ENCODE assay signal across 12 cellular contexts in genomic region chr10:71216363-71216695, GRCh38. TPM values are rescaled to one million over a fixed set of nuclear protein-coding genes. Genes with fewer than 3 reads are reported as not detected.
A peak's percentile ranks its signal among the peaks of the same experiment; 100 is the strongest.
DNase-seq lines count a peak whose midpoint lies in the region; ATAC-seq and TF ChIP-seq lines count a peak whose summit lies in the region.
"Had no signal": no experiment of that assay in that cellular context is flagged by ENCODE, and none has a peak within 500 bp of the region (broad histone marks: within the 10 kb centered on the region; RNA-seq: fewer than 3 reads in every experiment).

No MANE protein-coding gene starts in this region.

- no peaks in the 10 kb centered on the region for H3K9me3 ChIP-seq in BLaER1 treated with 17β-estradiol and CSF1 and Interleukin-3, amounts not matched to agents 10 nM and 100 nM (replicated peaks in 1 of 11)
- H3K9me3 ChIP-seq in Loucy (ENCODE audit: insufficient read depth, low read depth, low read length) (no peaks in the 10 kb centered on the region), trophoblast cell (ENCODE audit: insufficient read depth, low read depth, low read length) (no peaks in the 10 kb centered on the region), thyroid gland (no peaks in the 10 kb centered on the region)
- H3K9me3 ChIP-seq: gastroesophageal sphincter had no signal

- peak overlapping the region; percentile 90 for H3K4ac ChIP-seq in trophoblast cell (ENCODE audit: low read depth, low read length)

- H3K79me2 ChIP-seq in Loucy (ENCODE audit: insufficient read depth, low read length), result no peaks in the 10 kb centered on the region
- H3K79me2 ChIP-seq in trophoblast cell (ENCODE audit: control insufficient read depth, insufficient read depth, low read length, poor library complexity), result peaks cover 50% of the 10 kb centered on the region

- no peak overlapping the region for H4K12ac ChIP-seq in trophoblast cell (ENCODE audit: low read depth, low read length)

- H3K4me2 ChIP-seq in BLaER1 treated with 17β-estradiol and CSF1 and Interleukin-3, amounts not matched to agents 10 nM and 100 nM, result peak overlapping the region; percentile 79 to 97 (median 93); a peak in 19 of 22 replicates
- H3K4me2 ChIP-seq in Loucy (ENCODE audit: low read depth, low read length, poor library complexity, severe bottlenecking), result peak overlapping the region; percentile 85
- peak overlapping the region; percentile 89 for H3K4me2 ChIP-seq in trophoblast cell (ENCODE audit: low read length)

- H3K36me3 Mint-ChIP-seq in stimulated activated memory B cell treated with anti-CD40 and anti-IgM and Interleukin-4, amounts not matched to agents 10 μg/mL and 1 μg/mL and 100 μg/mL, for 72 hours, result no peaks in the 10 kb centered on the region

- peak overlapping the region; percentile 87 for H2BK5ac ChIP-seq in trophoblast cell (ENCODE audit: low read depth, low read length, poor library complexity)

- no peak overlapping the region for H3K4me3 ChIP-seq in BLaER1 treated with 17β-estradiol and CSF1 and Interleukin-3, amounts not matched to agents 10 nM and 100 nM
- no peak overlapping the region for H3K4me3 ChIP-seq in Loucy (ENCODE audit: low read length, poor library complexity, severe bottlenecking)
- peak overlapping the region; percentile 97 for H3K4me3 ChIP-seq in fibroblast of pulmonary artery (replicated peaks; ENCODE audit: low read depth, low read length)
- H3K4me3 ChIP-seq in trophoblast cell (ENCODE audit: low read depth, low read length), result no peak overlapping the region
- no peak overlapping the region for H3K4me3 ChIP-seq in thyroid gland (replicated peaks in 1 of 3)

- peaks cover 0 to 61% (median 23%) of the 10 kb centered on the region in 11 experiments; a peak in 17 of 22 replicates for H4K20me1 ChIP-seq in BLaER1 treated with 17β-estradiol and CSF1 and Interleukin-3, amounts not matched to agents 10 nM and 100 nM
- H4K20me1 ChIP-seq in Loucy (ENCODE audit: insufficient read depth, low read length, poor library complexity, severe bottlenecking), result no peaks in the 10 kb centered on the region

- no peak overlapping the region for H3K23ac ChIP-seq in trophoblast cell (ENCODE audit: low read length)

- intact Hi-C loops in thyroid gland (cut with DNase I), result loop anchor here (10.0 kb wide), 1 partner anchor 672 kb away; no protein-coding TSS in a partner anchor

- H4K91ac ChIP-seq in trophoblast cell (ENCODE audit: low read depth, low read length), result peak overlapping the region; percentile 90

- H2AFZ ChIP-seq in Loucy (ENCODE audit: low read length), result no peak overlapping the region
- H2AFZ ChIP-seq in trophoblast cell (ENCODE audit: insufficient read depth, low read length, poor library complexity), result peak overlapping the region; percentile 14

- no peak overlapping the region for H3K9ac ChIP-seq in BLaER1 treated with 17β-estradiol and CSF1 and Interleukin-3, amounts not matched to agents 10 nM and 100 nM
- H3K9ac ChIP-seq in Loucy (ENCODE audit: low read depth, low read length, poor library complexity, severe bottlenecking) (no peak overlapping the region), trophoblast cell (ENCODE audit: low read length) (no peak overlapping the region)

- no peak overlapping the region for H3K4me3 Mint-ChIP-seq in stimulated activated memory B cell treated with anti-CD40 and anti-IgM and Interleukin-4, amounts not matched to agents 10 μg/mL and 1 μg/mL and 100 μg/mL, for 72 hours

- peak overlapping the region; percentile 80 for H2BK120ac ChIP-seq in trophoblast cell (ENCODE audit: insufficient read depth, low read length, poor library complexity)

- TF ChIP-seq POLR2A in thyroid gland (IDR thresholded peaks at IDR 0.05), result no peak

- no peak overlapping the region for H3K27ac ChIP-seq in BLaER1 treated with 17β-estradiol and CSF1 and Interleukin-3, amounts not matched to agents 10 nM and 100 nM
- peak overlapping the region; percentile 89 for H3K27ac ChIP-seq in trophoblast cell (ENCODE audit: low read depth, low read length)
- no peak overlapping the region for H3K27ac ChIP-seq in thyroid gland
- H3K27ac ChIP-seq: VCaP had no signal

- H3K4me1 Mint-ChIP-seq in stimulated activated memory B cell treated with anti-CD40 and anti-IgM and Interleukin-4, amounts not matched to agents 10 μg/mL and 1 μg/mL and 100 μg/mL, for 72 hours, result peaks cover 15% of the 10 kb centered on the region

- peak overlapping the region; percentile 90 for H2BK12ac ChIP-seq in trophoblast cell (ENCODE audit: low read length)

- peaks cover 84% of the 10 kb centered on the region for H3K27me3 Mint-ChIP-seq in stimulated activated memory B cell treated with anti-CD40 and anti-IgM and Interleukin-4, amounts not matched to agents 10 μg/mL and 1 μg/mL and 100 μg/mL, for 72 hours

- no peaks in the 10 kb centered on the region for H3K9me3 Mint-ChIP-seq in stimulated activated memory B cell treated with anti-CD40 and anti-IgM and Interleukin-4, amounts not matched to agents 10 μg/mL and 1 μg/mL and 100 μg/mL, for 72 hours

- no peak for ATAC-seq in stimulated activated memory B cell treated with anti-CD40 and anti-IgM and Interleukin-4, amounts not matched to agents 10 μg/mL and 1 μg/mL and 100 μg/mL, for 72 hours
- ATAC-seq in HG02763 (IDR thresholded peaks at IDR 0.05; ENCODE audit: unreplicated experiment) (no peak), HG02973 (IDR thresholded peaks at IDR 0.05; ENCODE audit: unreplicated experiment) (no peak)
- ATAC-seq: gastroesophageal sphincter had no signal

- no peak for TF ChIP-seq CTCF in Loucy (conservative IDR thresholded peaks at IDR 0.05; ENCODE audit: low read length)
- no peak for TF ChIP-seq CTCF in fibroblast of pulmonary artery (IDR thresholded peaks at IDR 0.05; ENCODE audit: low read length, missing control alignments)
- no peak for TF ChIP-seq CTCF in thyroid gland (IDR thresholded peaks at IDR 0.05)

- H3K79me1 ChIP-seq in trophoblast cell (ENCODE audit: low read length), result peaks cover 62% of the 10 kb centered on the region

- peaks cover 25 to 37% (median 31%) of the 10 kb centered on the region in 10 experiments for H3K4me1 ChIP-seq in BLaER1 treated with 17β-estradiol and CSF1 and Interleukin-3, amounts not matched to agents 10 nM and 100 nM
- H3K4me1 ChIP-seq in Loucy (ENCODE audit: insufficient read depth, low read length, poor library complexity, severe bottlenecking), result peaks cover 10% of the 10 kb centered on the region
- peaks cover 53 to 55% of the 10 kb centered on the region in 2 experiments for H3K4me1 ChIP-seq in trophoblast cell (ENCODE audit: control insufficient read depth in 1 of 2, insufficient read depth in 2 of 2, low read length in 2 of 2)
- peaks cover 22 to 26% of the 10 kb centered on the region in 2 donors for H3K4me1 ChIP-seq in thyroid gland

- H2AK5ac ChIP-seq in trophoblast cell (ENCODE audit: low read length), result peak overlapping the region; percentile 87

- DNase-seq in fibroblast of pulmonary artery (ENCODE audit: low read depth) (no peak), trophoblast cell (no peak), thyroid gland (no peak)
- DNase-seq: activated T-cell treated with anti-CD3 and anti-CD28 coated beads, Interleukin-2, amount 50 U/mL, for 48 hours; HCEC 1CT had no signal

- no CpG with 5 or more reads among the region's 1 CpG for WGBS in trophoblast cell (ENCODE audit: extremely low coverage, insufficient coverage, insufficient read length)
- WGBS in thyroid gland, 2 donors, result 100% methylated on average over 1 of the region's 1 CpG

- H4K8ac ChIP-seq in trophoblast cell (ENCODE audit: low read depth, low read length), result peak overlapping the region; percentile 73

- no peaks in the 10 kb centered on the region for H3K36me3 ChIP-seq in BLaER1 treated with 17β-estradiol and CSF1 and Interleukin-3, amounts not matched to agents 10 nM and 100 nM
- H3K36me3 ChIP-seq in Loucy (ENCODE audit: insufficient read depth, low read length) (no peaks in the 10 kb centered on the region), trophoblast cell (ENCODE audit: control insufficient read depth in 1 of 2, insufficient read depth in 2 of 2, low read length in 2 of 2) (peaks cover 5 to 14% of the 10 kb centered on the region in 2 experiments), thyroid gland (no peaks in the 10 kb centered on the region)
- H3K36me3 ChIP-seq: gastroesophageal sphincter had no signal

- H3K14ac ChIP-seq in trophoblast cell (ENCODE audit: low read length), result peak overlapping the region; percentile 86

- H3K18ac ChIP-seq in trophoblast cell (ENCODE audit: low read length), result peak overlapping the region; percentile 84

- no peak overlapping the region for H3K27ac Mint-ChIP-seq in stimulated activated memory B cell treated with anti-CD40 and anti-IgM and Interleukin-4, amounts not matched to agents 10 μg/mL and 1 μg/mL and 100 μg/mL, for 72 hours

- H3F3A ChIP-seq in Loucy (ENCODE audit: low read depth), result no peaks in the 10 kb centered on the region

- no peaks in the 10 kb centered on the region for H3K9me2 ChIP-seq in Loucy (replicated peaks; ENCODE audit: low read depth, low read length)

- H3K27me3 ChIP-seq in BLaER1 treated with 17β-estradiol and CSF1 and Interleukin-3, amounts not matched to agents 10 nM and 100 nM, result peaks cover 53 to 89% (median 82%) of the 10 kb centered on the region in 11 experiments
- H3K27me3 ChIP-seq in Loucy (ENCODE audit: insufficient read depth, low read length, poor library complexity, severe bottlenecking) (peaks cover 15% of the 10 kb centered on the region), trophoblast cell (ENCODE audit: insufficient read depth, low read length) (no peaks in the 10 kb centered on the region), thyroid gland (no peaks in the 10 kb centered on the region)

RNA-seq across cellular contexts. Expression of gene UNC5B, which starts 4.0 kb away (rescaled TPM):
- polyA plus RNA-seq in trophoblast cell (2013), result 54.7 and 55.5 TPM in 2 replicates
- 1 to 10 TPM; 3.9 to 7.1 (median 5.7) TPM for total RNA-seq in thyroid gland
